In the genomic region with DNA sequence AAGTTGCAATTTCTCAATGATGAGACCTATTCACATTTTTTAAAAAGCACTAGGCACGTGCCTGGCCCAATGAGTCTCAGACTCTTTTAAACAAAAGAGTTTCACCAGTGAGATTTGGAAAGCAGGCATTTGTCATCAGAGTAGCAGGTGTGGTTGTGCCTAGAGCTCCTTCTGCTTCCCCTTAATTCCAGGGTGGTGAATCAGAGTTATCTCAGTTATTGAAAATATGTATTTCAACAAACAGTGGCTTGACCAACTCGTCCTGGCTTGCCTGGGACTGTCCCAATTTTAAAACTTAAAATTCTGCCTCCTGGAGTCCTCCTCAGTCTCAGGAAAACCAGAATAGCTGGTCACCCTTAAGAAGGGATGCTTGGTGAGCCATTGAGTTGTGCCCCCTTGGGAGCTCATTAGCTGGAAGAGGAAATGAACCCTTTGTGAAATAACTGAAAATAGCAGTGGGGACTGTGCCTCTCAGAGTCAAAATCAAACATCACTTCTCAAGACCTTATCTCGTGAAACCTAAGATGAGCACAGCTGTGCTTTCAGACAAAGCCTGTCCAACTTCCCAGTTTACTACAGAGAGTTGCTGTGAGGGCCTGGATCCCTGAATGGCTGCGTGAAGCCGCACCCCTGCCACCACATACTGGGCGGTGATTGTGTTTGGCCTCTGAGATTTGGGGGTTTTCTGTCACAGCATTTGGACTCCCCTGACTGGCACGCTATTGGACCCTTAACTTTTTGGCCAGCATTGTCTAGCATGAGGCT, we compare ENCODE assay signal across 12 cellular contexts.
DNase-seq lines count a peak whose midpoint lies in the region; ATAC-seq and TF ChIP-seq lines count a peak whose summit lies in the region.
"Had no signal": no experiment of that assay in that cellular context is flagged by ENCODE, and none has a peak within 500 bp of the region (broad histone marks: within the 10 kb centered on the region; RNA-seq: fewer than 3 reads in every experiment).

No MANE protein-coding gene starts in this region.

- peaks cover 3 to 14% of the 10 kb centered on the region in 2 donors for H3K4me1 ChIP-seq in ascending aorta

- intact Hi-C loops in ascending aorta (cut with DNase I) = loop anchor here (2.0 kb wide), 1 partner anchor 17 kb away; no protein-coding TSS in a partner anchor

- H3K9me3 Mint-ChIP-seq in naive thymus-derived CD8-positive, alpha-beta T cell = peaks cover 0 to 34% (median 8%) of the 10 kb centered on the region in 9 donors

- H3K27me3 Mint-ChIP-seq in naive thymus-derived CD8-positive, alpha-beta T cell = peaks cover 17 to 45% (median 35%) of the 10 kb centered on the region in 5 donors

- H3K36me3 Mint-ChIP-seq in naive thymus-derived CD8-positive, alpha-beta T cell = peaks cover 0 to 17% (median under 1%) of the 10 kb centered on the region in 3 donors

- H3K9me3 ChIP-seq in ascending aorta = no peaks in the 10 kb centered on the region

- no peaks in the 10 kb centered on the region for H3K27me3 ChIP-seq in ascending aorta

- H3K4me3 Mint-ChIP-seq in naive thymus-derived CD8-positive, alpha-beta T cell = no peak overlapping the region
- H3K4me3 Mint-ChIP-seq: activated T-helper 17 cell treated with anti-CD3 and anti-CD28 coated beads, Interleukin-2, amount 50 U/mL, for 72 hours had no signal

- no peak overlapping the region for H3K4me3 ChIP-seq in AG10803 (ENCODE audit: low read length)
- no peak overlapping the region for H3K4me3 ChIP-seq in ascending aorta

- H3K36me3 ChIP-seq in ascending aorta = no peaks in the 10 kb centered on the region

- H3K4me1 Mint-ChIP-seq in naive thymus-derived CD8-positive, alpha-beta T cell = no peaks in the 10 kb centered on the region
- H3K4me1 Mint-ChIP-seq: activated T-helper 17 cell treated with anti-CD3 and anti-CD28 coated beads, Interleukin-2, amount 50 U/mL, for 72 hours had no signal

- POLR2A ChIA-PET in naive thymus-derived CD8-positive, alpha-beta T cell (lab: Charles Lee) = no interaction called here

- H3K27ac Mint-ChIP-seq in naive thymus-derived CD8-positive, alpha-beta T cell = no peak overlapping the region
- H3K27ac Mint-ChIP-seq: activated T-helper 17 cell treated with anti-CD3 and anti-CD28 coated beads, Interleukin-2, amount 50 U/mL, for 72 hours had no signal

- ATAC-seq in naive thymus-derived CD8-positive, alpha-beta T cell = no peak
- ATAC-seq in GM18873 (IDR thresholded peaks at IDR 0.05; ENCODE audit: low FRiP score, unreplicated experiment) (no peak), HG02678 (IDR thresholded peaks at IDR 0.05; ENCODE audit: unreplicated experiment) (no peak)
- ATAC-seq: activated T-helper 17 cell treated with anti-CD3 and anti-CD28 coated beads, Interleukin-2, amount 50 U/mL, for 72 hours; HepG2 had no signal

- TF ChIP-seq CTCF in AG10803 (conservative IDR thresholded peaks at IDR 0.05; ENCODE audit: low read length) (peak; percentile 11), ascending aorta (IDR thresholded peaks at IDR 0.05) (no peak)

- DNase-seq in AG10803 (ENCODE audit: low read depth) (peak; percentile 93), HS-27A (ENCODE audit: low read depth) (peak; percentile 96), ascending aorta (ENCODE audit: low spot score in 2 of 2) (no peak), kidney tubule cell (ENCODE audit: low spot score) (peak; percentile 51)
- DNase-seq in naive thymus-derived CD8-positive, alpha-beta T cell = no peak
- DNase-seq in effector CD4-positive, alpha-beta T cell = no peak
- DNase-seq: mesenchymal stem cell, NCI-H510A treated with DMSO at 0.1 percent for 48 hours had no signal

- peak overlapping the region; percentile 35 to 63 for H3K27ac ChIP-seq in ascending aorta

Comparison
In these comparisons a context has a peak if more than half of its experiments do, and no peak if none do; other contexts are left out.
1. DNase-seq: peak in AG10803 (single experiment), HS-27A (single experiment) and kidney tubule cell (single experiment); none in ascending aorta (0 of 2), naive thymus-derived CD8-positive, alpha-beta T cell (0 of 10) and effector CD4-positive, alpha-beta T cell (single experiment).